8 cellular contexts compared by ENCODE assay signal in the genomic region with DNA sequence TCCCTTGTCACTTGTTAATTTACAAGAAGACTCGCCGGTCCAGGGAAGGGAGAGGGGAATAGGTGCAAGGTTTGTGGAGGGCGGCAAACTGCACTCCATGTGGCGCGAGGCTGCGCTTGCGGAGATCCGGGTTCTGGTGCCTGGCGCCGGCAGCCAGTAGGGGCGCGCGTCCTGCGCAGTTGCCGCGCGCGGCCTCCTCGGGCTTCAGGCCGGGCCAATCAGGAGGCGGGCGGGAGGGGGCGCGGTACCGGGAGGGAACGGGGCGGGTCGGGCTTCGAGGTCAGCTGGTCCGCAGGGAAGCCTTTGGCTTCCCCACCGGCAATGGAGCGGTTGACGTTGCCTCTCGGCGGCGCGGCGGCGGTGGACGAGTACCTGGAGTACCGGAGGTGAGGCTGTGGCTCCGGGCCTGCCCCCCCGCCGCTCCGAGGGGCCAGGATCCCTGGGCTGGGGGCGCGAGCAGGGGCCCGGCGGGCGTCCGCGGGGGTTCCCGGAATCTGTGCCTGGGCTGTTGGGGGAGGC. TPM values are rescaled to one million over a fixed set of nuclear protein-coding genes. Genes with fewer than 3 reads are reported as not detected.
DNase-seq lines count a peak whose midpoint lies in the region; ATAC-seq and TF ChIP-seq lines count a peak whose summit lies in the region.

A gene with protein sequence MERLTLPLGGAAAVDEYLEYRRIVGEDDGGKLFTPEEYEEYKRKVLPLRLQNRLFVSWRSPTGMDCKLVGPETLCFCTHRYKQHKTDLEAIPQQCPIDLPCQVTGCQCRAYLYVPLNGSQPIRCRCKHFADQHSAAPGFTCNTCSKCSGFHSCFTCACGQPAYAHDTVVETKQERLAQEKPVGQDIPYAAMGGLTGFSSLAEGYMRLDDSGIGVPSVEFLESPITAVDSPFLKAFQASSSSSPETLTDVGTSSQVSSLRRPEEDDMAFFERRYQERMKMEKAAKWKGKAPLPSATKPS (plus strand): TSS at position 302 of the 519 bp plus-strand sequence. CDS start 20 bp downstream, at position 322.

- CTCF ChIA-PET in HEK293 (lab: Yijun Ruan, JAX) = interaction anchor here (0.5 to 4.0 kb wide), 11 partner anchors 12 to 562 kb away, joined by 3 to 23 read pairs (median 3); no protein-coding TSS in a partner anchor

- TF ChIP-seq CTCF in GM10266 (IDR thresholded peaks at IDR 0.05; ENCODE audit: control insufficient read depth, insufficient read depth, low read depth, missing control alignments) (peak; percentile 80), HEK293 (tag by site-specific recombination; IDR thresholded peaks at IDR 0.05) (peak; percentile 83), body of pancreas (IDR thresholded peaks at IDR 0.05) (peak; percentile 76 to 95 (median 89))

- H3K36me3 ChIP-seq in HEK293 (ENCODE audit: control insufficient read depth in 2 of 2, insufficient read depth in 1 of 2, low read length in 2 of 2) (peaks cover 7 to 11% of the 10 kb centered on the region in 2 experiments; a peak in 2 of 3 replicates), body of pancreas (replicated peaks in 1 of 2; ENCODE audit: insufficient read depth in 1 of 2, low read depth in 2 of 2) (no peaks in the 10 kb centered on the region), iPS-18a (ENCODE audit: control insufficient read depth, low read depth, low read length) (peaks cover 7% of the 10 kb centered on the region), skeletal muscle tissue (ENCODE audit: control insufficient read depth in 3 of 3, insufficient read depth in 3 of 3, low read length in 3 of 3) (no peaks in the 10 kb centered on the region)

- peak within 1 kb of the TSS; percentile 77 for H3K27ac ChIP-seq in HEK293 (ENCODE audit: extremely low read depth, low read depth, low read length)
- peak within 1 kb of the TSS; percentile 96 to 99 (median 98) for H3K27ac ChIP-seq in body of pancreas
- peak within 1 kb of the TSS; percentile 74 for H3K27ac ChIP-seq in iPS-18a (ENCODE audit: low read length)
- peak within 1 kb of the TSS; percentile 60 for H3K27ac ChIP-seq in skeletal muscle tissue (ENCODE audit: low read depth, low read length)

- no peaks in the 10 kb centered on the region for H3K9me3 ChIP-seq in HEK293 (ENCODE audit: control insufficient read depth, insufficient read depth, low read depth, low read length)
- no peaks in the 10 kb centered on the region for H3K9me3 ChIP-seq in body of pancreas
- H3K9me3 ChIP-seq in iPS-18a (ENCODE audit: control insufficient read depth, low read depth, low read length) = no peaks in the 10 kb centered on the region
- H3K9me3 ChIP-seq in skeletal muscle tissue (ENCODE audit: control insufficient read depth in 3 of 3, low read length in 3 of 3) = no peaks in the 10 kb centered on the region

- WGBS in body of pancreas, 2 donors = 0% methylated on average over 9 to 48 of the region's 53 CpGs

- intact Hi-C loops in body of pancreas (cut with DNase I) = no loop called here

- H3K4me1 ChIP-seq in HEK293 (ENCODE audit: control insufficient read depth, insufficient read depth, low read length) = 0 out of 2 replicates have a peak, but pooled peaks cover 5% of the 10 kb centered on the region
- H3K4me1 ChIP-seq in body of pancreas = peaks cover 35% of the 10 kb centered on the region
- H3K4me1 ChIP-seq in iPS-18a (ENCODE audit: control insufficient read depth, low read depth, low read length) = no peaks in the 10 kb centered on the region
- H3K4me1 ChIP-seq in skeletal muscle tissue (ENCODE audit: control insufficient read depth in 3 of 3, insufficient read depth in 3 of 3, low read length in 3 of 3) = peaks cover 3 to 8% (median 4%) of the 10 kb centered on the region in 3 donors

- POLR2A ChIA-PET in HEK293 (lab: Yijun Ruan, JAX) = interaction anchor here (1.7 kb wide), 1 partner anchor 82 kb away, joined by 11 read pairs; a partner anchor contains a TSS

- in situ Hi-C loops in KBM-7 (cut with MboI; ENCODE audit: low pct_unique_long_range_greater_than_20kb, low sequenced_read_pairs) = no loop called here

- peak; percentile 77 to 85 (median 78) for TF ChIP-seq POLR2A in body of pancreas (IDR thresholded peaks at IDR 0.05)

- H3K27me3 ChIP-seq in body of pancreas = no peaks in the 10 kb centered on the region
- peaks cover 9% of the 10 kb centered on the region for H3K27me3 ChIP-seq in iPS-18a (ENCODE audit: control insufficient read depth, insufficient read depth, low read length)
- H3K27me3 ChIP-seq in skeletal muscle tissue (ENCODE audit: control insufficient read depth in 3 of 3, insufficient read depth in 3 of 3, low read length in 3 of 3) = no peaks in the 10 kb centered on the region

- DNase-seq in GM10266 (ENCODE audit: extremely low spot score) = peak; percentile 84
- peak; percentile 70 for DNase-seq in MV-4-11 (lab: John Stamatoyannopoulos, UW)
- DNase-seq in T-helper 2 cell = peak; percentile 65 to 87 (median 75)
- peak; percentile 94 to 95 (median 94) for DNase-seq in body of pancreas
- no peak for DNase-seq in KBM-7

- ATAC-seq in body of pancreas = peak; percentile 98

- H3K9ac ChIP-seq in iPS-18a (ENCODE audit: low read length) (peak within 1 kb of the TSS; percentile 93), skeletal muscle tissue (ENCODE audit: low read depth in 1 of 3, low read length in 3 of 3) (peak within 1 kb of the TSS; percentile 68 to 71 (median 70))

- H3K4me3 ChIP-seq in HEK293 (ENCODE audit: low read depth, low read length) (peak within 1 kb of the TSS; percentile 40), body of pancreas (peak within 1 kb of the TSS; percentile 28 to 98), iPS-18a (ENCODE audit: low read length) (peak within 1 kb of the TSS; percentile 89), skeletal muscle tissue (ENCODE audit: low read length in 3 of 3) (peak within 1 kb of the TSS; percentile 73 to 93 (median 84))

TF ChIP-seq in HEK293, 187 proteins besides CTCF, POLR2A, EP300 and RAD21 (continues in another document):
- TF ChIP-seq, protein P1, sequence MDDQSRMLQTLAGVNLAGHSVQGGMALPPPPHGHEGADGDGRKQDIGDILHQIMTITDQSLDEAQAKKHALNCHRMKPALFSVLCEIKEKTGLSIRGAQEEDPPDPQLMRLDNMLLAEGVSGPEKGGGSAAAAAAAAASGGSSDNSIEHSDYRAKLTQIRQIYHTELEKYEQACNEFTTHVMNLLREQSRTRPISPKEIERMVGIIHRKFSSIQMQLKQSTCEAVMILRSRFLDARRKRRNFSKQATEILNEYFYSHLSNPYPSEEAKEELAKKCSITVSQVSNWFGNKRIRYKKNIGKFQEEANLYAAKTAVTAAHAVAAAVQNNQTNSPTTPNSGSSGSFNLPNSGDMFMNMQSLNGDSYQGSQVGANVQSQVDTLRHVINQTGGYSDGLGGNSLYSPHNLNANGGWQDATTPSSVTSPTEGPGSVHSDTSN (CRISPR knock-in tag; IDR thresholded peaks at IDR 0.05) = peak; percentile 74; the same call in 1 of the 2 replicates
- TF ChIP-seq, protein P2, sequence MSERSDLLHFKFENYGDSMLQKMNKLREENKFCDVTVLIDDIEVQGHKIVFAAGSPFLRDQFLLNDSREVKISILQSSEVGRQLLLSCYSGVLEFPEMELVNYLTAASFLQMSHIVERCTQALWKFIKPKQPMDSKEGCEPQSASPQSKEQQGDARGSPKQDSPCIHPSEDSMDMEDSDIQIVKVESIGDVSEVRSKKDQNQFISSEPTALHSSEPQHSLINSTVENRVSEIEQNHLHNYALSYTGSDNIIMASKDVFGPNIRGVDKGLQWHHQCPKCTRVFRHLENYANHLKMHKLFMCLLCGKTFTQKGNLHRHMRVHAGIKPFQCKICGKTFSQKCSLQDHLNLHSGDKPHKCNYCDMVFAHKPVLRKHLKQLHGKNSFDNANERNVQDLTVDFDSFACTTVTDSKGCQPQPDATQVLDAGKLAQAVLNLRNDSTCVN (tag by site-specific recombination; optimal IDR thresholded peaks at IDR 0.05) = peak; percentile 71
- TF ChIP-seq KLF9 (tag by site-specific recombination; IDR thresholded peaks at IDR 0.05; ENCODE audit: low read depth) (peak; percentile 80), GLIS1 (tag by site-specific recombination; IDR thresholded peaks at IDR 0.05) (peak; percentile 16; the same call in 1 of the 2 replicates), SP2 (tag by site-specific recombination; IDR thresholded peaks at IDR 0.05) (peak; percentile 73), KLF10 (tag by site-specific recombination; IDR thresholded peaks at IDR 0.05) (peak; percentile 98), ZNF133 (tag by site-specific recombination; IDR thresholded peaks at IDR 0.05) (no peak), ZNF416 (tag by site-specific recombination; IDR thresholded peaks at IDR 0.05) (no peak), KLF7 (tag by site-specific recombination; IDR thresholded peaks at IDR 0.05; ENCODE audit: borderline replicate concordance) (no peak), GLIS2 (tag by site-specific recombination; IDR thresholded peaks at IDR 0.05) (peak; percentile 86), ZBTB20 (tag by site-specific recombination; IDR thresholded peaks at IDR 0.05) (peak; percentile 98)
- TF ChIP-seq, protein P3, sequence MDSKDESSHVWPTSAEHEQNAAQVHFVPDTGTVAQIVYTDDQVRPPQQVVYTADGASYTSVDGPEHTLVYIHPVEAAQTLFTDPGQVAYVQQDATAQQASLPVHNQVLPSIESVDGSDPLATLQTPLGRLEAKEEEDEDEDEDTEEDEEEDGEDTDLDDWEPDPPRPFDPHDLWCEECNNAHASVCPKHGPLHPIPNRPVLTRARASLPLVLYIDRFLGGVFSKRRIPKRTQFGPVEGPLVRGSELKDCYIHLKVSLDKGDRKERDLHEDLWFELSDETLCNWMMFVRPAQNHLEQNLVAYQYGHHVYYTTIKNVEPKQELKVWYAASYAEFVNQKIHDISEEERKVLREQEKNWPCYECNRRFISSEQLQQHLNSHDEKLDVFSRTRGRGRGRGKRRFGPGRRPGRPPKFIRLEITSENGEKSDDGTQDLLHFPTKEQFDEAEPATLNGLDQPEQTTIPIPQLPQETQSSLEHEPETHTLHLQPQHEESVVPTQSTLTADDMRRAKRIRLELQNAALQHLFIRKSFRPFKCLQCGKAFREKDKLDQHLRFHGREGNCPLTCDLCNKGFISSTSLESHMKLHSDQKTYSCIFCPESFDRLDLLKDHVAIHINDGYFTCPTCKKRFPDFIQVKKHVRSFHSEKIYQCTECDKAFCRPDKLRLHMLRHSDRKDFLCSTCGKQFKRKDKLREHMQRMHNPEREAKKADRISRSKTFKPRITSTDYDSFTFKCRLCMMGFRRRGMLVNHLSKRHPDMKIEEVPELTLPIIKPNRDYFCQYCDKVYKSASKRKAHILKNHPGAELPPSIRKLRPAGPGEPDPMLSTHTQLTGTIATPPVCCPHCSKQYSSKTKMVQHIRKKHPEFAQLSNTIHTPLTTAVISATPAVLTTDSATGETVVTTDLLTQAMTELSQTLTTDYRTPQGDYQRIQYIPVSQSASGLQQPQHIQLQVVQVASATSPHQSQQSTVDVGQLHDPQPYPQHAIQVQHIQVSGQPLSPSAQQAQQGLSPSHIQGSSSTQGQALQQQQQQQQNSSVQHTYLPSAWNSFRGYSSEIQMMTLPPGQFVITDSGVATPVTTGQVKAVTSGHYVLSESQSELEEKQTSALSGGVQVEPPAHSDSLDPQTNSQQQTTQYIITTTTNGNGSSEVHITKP (tag by site-specific recombination; IDR thresholded peaks at IDR 0.05) = 0 out of 2 replicates have a peak, but pooled peaks have one; percentile 20

RNA-seq across cellular contexts. Expression of the gene that starts here (rescaled TPM):
- total RNA-seq in body of pancreas (10 to 100 TPM; 14.3 to 29.7 TPM), skeletal muscle tissue (0.52 TPM)

Comparison
In these comparisons a context has a peak if more than half of its experiments do, and no peak if none do; other contexts are left out.
1. RNA of the gene that starts here (total RNA-seq): 14.3 to 29.7 TPM in body of pancreas; 0.52 TPM in skeletal muscle tissue (single experiment); every median in the first group is over 10 times any median in the second.
2. Peak in every context shown above with its lines, with median percentiles within 50 percentile points of each other: CTCF ChIP-seq, H3K27ac ChIP-seq and H3K4me3 ChIP-seq.